In the genomic region with DNA sequence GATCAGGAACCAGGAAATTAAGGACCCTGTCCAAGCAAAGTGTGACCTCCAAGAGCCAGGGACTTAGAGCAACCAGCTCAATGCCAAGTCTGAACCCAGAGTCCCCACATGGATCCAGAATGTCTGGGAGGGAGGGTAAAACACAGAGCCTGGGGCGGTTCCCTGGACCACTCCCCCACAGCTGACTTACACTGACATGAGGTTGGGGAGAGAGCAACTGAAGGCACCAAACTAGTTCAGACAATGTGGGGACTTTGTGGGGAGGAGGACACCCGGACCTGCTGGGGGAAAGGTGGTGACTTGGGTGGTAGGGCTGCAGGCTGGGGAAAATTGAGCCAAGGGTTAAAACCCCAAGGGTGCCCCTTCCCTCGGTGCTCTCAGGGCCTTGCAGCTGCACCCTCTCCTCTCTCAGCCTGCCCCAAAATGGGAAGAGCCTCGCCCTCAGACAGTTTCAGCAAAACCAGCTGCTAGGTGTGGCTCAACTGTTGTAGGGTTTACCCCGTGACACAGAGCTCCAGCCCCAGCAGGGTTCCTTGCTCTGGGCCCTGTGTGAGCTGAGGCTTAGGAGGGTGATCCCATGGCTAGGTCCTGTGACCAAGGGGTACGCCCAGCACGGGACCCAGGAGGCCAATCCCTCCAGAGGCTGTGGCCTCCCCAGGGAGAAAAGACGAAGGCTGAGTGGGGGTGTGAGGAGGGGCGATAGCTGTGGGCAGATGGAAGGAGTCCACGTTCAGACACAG, we compare ENCODE assay signal across 17 cellular contexts. TPM values are rescaled to one million over a fixed set of nuclear protein-coding genes. Genes with fewer than 3 reads are reported as not detected.
DNase-seq lines count a peak whose midpoint lies in the region; ATAC-seq, FAIRE-seq and TF ChIP-seq lines count a peak whose summit lies in the region.
"Had no signal": no experiment of that assay in that cellular context is flagged by ENCODE, and none has a peak within 500 bp of the region (broad histone marks: within the 10 kb centered on the region; RNA-seq: fewer than 3 reads in every experiment).

No MANE protein-coding gene starts in this region.

- H3K4me3 ChIP-seq in right lobe of liver (no peak overlapping the region), HepG2 (replicated peaks in 1 of 3; ENCODE audit: insufficient read depth in 1 of 3, low read depth in 2 of 3, low read length in 3 of 3) (no peak overlapping the region), epithelial cell of esophagus (ENCODE audit: low read length) (no peak overlapping the region), mucosa of descending colon (no peak overlapping the region), MM.1S (ENCODE audit: low read length) (no peak overlapping the region)
- H3K4me3 ChIP-seq: gastrocnemius medialis, K562 had no signal

- no peaks in the 10 kb centered on the region for H3K36me3 ChIP-seq in right lobe of liver
- no peaks in the 10 kb centered on the region for H3K36me3 ChIP-seq in HepG2 (replicated peaks in 1 of 2; ENCODE audit: control insufficient read depth in 1 of 2, insufficient read depth in 2 of 2, low read length in 2 of 2)
- no peaks in the 10 kb centered on the region for H3K36me3 ChIP-seq in mucosa of descending colon (ENCODE audit: low read depth)
- no peaks in the 10 kb centered on the region for H3K36me3 ChIP-seq in MM.1S (replicated peaks; ENCODE audit: insufficient read depth, low read length)
- H3K36me3 ChIP-seq: gastrocnemius medialis had no signal

- H2AFZ ChIP-seq in HepG2 (ENCODE audit: low read length): no peak overlapping the region
- H2AFZ ChIP-seq in MM.1S (ENCODE audit: low read length): no peak overlapping the region

- in situ Hi-C loops in HepG2 (cut with HindIII; ENCODE audit: extremely low pct_ligation_motif_present, low pct_unique_long_range_greater_than_20kb): no loop called here

- H3K4me1 ChIP-seq in right lobe of liver (no peaks in the 10 kb centered on the region), HepG2 (ENCODE audit: insufficient read depth, low read length) (no peaks in the 10 kb centered on the region), mucosa of descending colon (ENCODE audit: low read depth) (no peaks in the 10 kb centered on the region), MM.1S (ENCODE audit: low read length) (no peaks in the 10 kb centered on the region)
- H3K4me1 ChIP-seq: gastrocnemius medialis had no signal

- H3K9ac ChIP-seq in HepG2 (ENCODE audit: insufficient read depth, low read depth, low read length) (no peak overlapping the region), MM.1S (ENCODE audit: low read length) (no peak overlapping the region)

- TF ChIP-seq POLR2A in right lobe of liver (IDR thresholded peaks at IDR 0.05) (no peak), HepG2 (IDR thresholded peaks at IDR 0.05; ENCODE audit: insufficient read depth in 1 of 2, low read depth in 2 of 2, low read length in 2 of 2) (no peak)

- DNase-seq in right lobe of liver: peak in 1 of 3 donors; percentile 40
- DNase-seq in HepG2 (ENCODE audit: low spot score): no peak
- DNase-seq in epithelial cell of esophagus (ENCODE audit: low read depth): peak; percentile 52
- no peak for DNase-seq in mucosa of descending colon
- DNase-seq in dedifferentiated amniotic fluid mesenchymal stem cell (ENCODE audit: extremely low spot score): no peak
- DNase-seq in activated naive CD4-positive, alpha-beta T cell (lab: John Stamatoyannopoulos, UW): no peak
- DNase-seq in MM.1S: no peak
- DNase-seq in NCI-H446 (lab: John Stamatoyannopoulos, UW): no peak
- DNase-seq: activated CD4-positive, alpha-beta T cell treated with anti-CD3 and anti-CD28 coated beads for 1 hour; Calu3; NCI-H1694; NCI-H510A had no signal

- TF ChIP-seq RAD21 in HepG2 (CRISPR knock-in tag; IDR thresholded peaks at IDR 0.05): no peak

- no peak for TF ChIP-seq EP300 in HepG2 (IDR thresholded peaks at IDR 0.05; ENCODE audit: low read depth in 2 of 2, low read length in 2 of 2)
- no peak for TF ChIP-seq EP300 in HepG2 (CRISPR knock-in tag; IDR thresholded peaks at IDR 0.05; ENCODE audit: borderline replicate concordance)

- intact Hi-C loops in right lobe of liver (cut with DNase I) (no loop called here), HepG2 (cut with micrococcal nuclease; ENCODE audit: unreplicated experiment) (no loop called here), mucosa of descending colon (cut with DNase I, micrococcal nuclease) (no loop called here)

- no peak for FAIRE-seq in HepG2 (lab: Jason Lieb, UNC)
- FAIRE-seq: K562 had no signal

- 33% methylated on average over 3 of the region's 10 CpGs for WGBS in right lobe of liver (ENCODE audit: insufficient coverage, low coverage, low lambda C conversion rate, missing lambda C conversion rate)
- WGBS in HepG2 (ENCODE audit: low lambda C conversion rate): 13% methylated on average over 9 of the region's 10 CpGs

- ATAC-seq in right lobe of liver (peak; percentile 54 to 74 (median 64)), HepG2 (no peak), mucosa of descending colon (peak; percentile 29)
- ATAC-seq: K562, Panc1 had no signal

- H3K4me2 ChIP-seq in HepG2 (ENCODE audit: low read depth, low read length): no peak overlapping the region
- H3K4me2 ChIP-seq in MM.1S (ENCODE audit: low read depth, low read length): no peak overlapping the region

- BruUV-seq in HepG2 (replicated peaks; lab: Mats Ljungman, UMichigan): no TSS peak

- H3K79me2 ChIP-seq in HepG2 (ENCODE audit: insufficient read depth, low read length) (no peaks in the 10 kb centered on the region), MM.1S (ENCODE audit: low read length) (no peaks in the 10 kb centered on the region)

- no peaks in the 10 kb centered on the region for H3K9me2 ChIP-seq in MM.1S (replicated peaks; ENCODE audit: insufficient read depth, low read length)

- H3K27ac ChIP-seq in right lobe of liver (no peak overlapping the region), HepG2 (ENCODE audit: extremely low read length, insufficient read depth, low read length) (no peak overlapping the region), MM.1S (ENCODE audit: low read length) (no peak overlapping the region)
- H3K27ac ChIP-seq: gastrocnemius medialis had no signal

- H3F3A ChIP-seq in MM.1S (ENCODE audit: insufficient read depth, low read length): no peaks in the 10 kb centered on the region

- CTCF ChIA-PET in HepG2 (lab: Yijun Ruan, JAX; ENCODE audit: low intra/inter-chr PET ratio, low total read pairs): no interaction called here

- H4K20me1 ChIP-seq in HepG2 (ENCODE audit: insufficient read depth, low read length): no peaks in the 10 kb centered on the region
- H4K20me1 ChIP-seq in MM.1S (ENCODE audit: insufficient read depth, low read length): no peaks in the 10 kb centered on the region

- TF ChIP-seq CTCF in right lobe of liver (IDR thresholded peaks at IDR 0.05) (no peak), HepG2 (CRISPR knock-in tag; IDR thresholded peaks at IDR 0.05) (no peak), epithelial cell of esophagus (IDR thresholded peaks at IDR 0.05; ENCODE audit: insufficient read depth, low read depth, low read length, missing control alignments) (no peak), mucosa of descending colon (IDR thresholded peaks at IDR 0.05) (no peak), MM.1S (IDR thresholded peaks at IDR 0.05; ENCODE audit: low read length) (no peak)

- H3K27me3 ChIP-seq in right lobe of liver (no peaks in the 10 kb centered on the region), HepG2 (ENCODE audit: control insufficient read depth in 1 of 2, insufficient read depth in 2 of 2, low read length in 2 of 2) (peaks cover 2 to 20% of the 10 kb centered on the region in 2 experiments; a peak in 2 of 5 replicates), MM.1S (replicated peaks; ENCODE audit: insufficient read depth, low read length) (no peaks in the 10 kb centered on the region)
- H3K27me3 ChIP-seq: gastrocnemius medialis had no signal

- H3K9me3 ChIP-seq in right lobe of liver: no peaks in the 10 kb centered on the region
- no peaks in the 10 kb centered on the region for H3K9me3 ChIP-seq in HepG2 (ENCODE audit: low read length)
- H3K9me3 ChIP-seq in mucosa of descending colon: no peaks in the 10 kb centered on the region
- H3K9me3 ChIP-seq in MM.1S (replicated peaks; ENCODE audit: insufficient read depth, low read length): no peaks in the 10 kb centered on the region
- H3K9me3 ChIP-seq: gastrocnemius medialis had no signal

- POLR2A ChIA-PET in HepG2 (lab: Yijun Ruan, JAX): no interaction called here

TF ChIP-seq in HepG2, 621 proteins besides CTCF, POLR2A, EP300 and RAD21 (continues in another document):
- TF ChIP-seq HNF4A (CRISPR knock-in tag; IDR thresholded peaks at IDR 0.05): no peak
- TF ChIP-seq KLF12 (CRISPR knock-in tag; IDR thresholded peaks at IDR 0.05; ENCODE audit: borderline replicate concordance): no peak
- no peak for TF ChIP-seq KMT2A (CRISPR knock-in tag; IDR thresholded peaks at IDR 0.05)
- no peak for TF ChIP-seq ZNF496 (CRISPR knock-in tag; IDR thresholded peaks at IDR 0.05; ENCODE audit: insufficient replicate concordance)

RNA-seq across cellular contexts. Expression of a gene that starts 28.6 kb away (rescaled TPM):
- total RNA-seq in right lobe of liver (100 to 1,000 TPM in 1 of 6 experiments, 10 to 100 TPM in 3, 1 to 10 TPM in 2; 5.8 to 129 (median 31.9) TPM), HepG2 (2016; rRNA removed; fragmentation: Illumina TruSeq; extraction: Trizol) (not detected in 2 replicates), mucosa of descending colon (10 to 100 TPM in 2 of 3 donors, under 1 TPM in 1; 0.69 to 13.3 (median 10.4) TPM)
- not detected in 2 replicates for total RNA-seq in HepG2 (2016; cell fraction: cytosol; rRNA removed; fragmentation: Illumina TruSeq; extraction: Trizol; ENCODE audit: low read depth)
- not detected in 2 replicates for total RNA-seq in HepG2 (2016; cell fraction: insoluble cytoplasmic fraction; rRNA removed; fragmentation: Illumina TruSeq; extraction: Trizol)
- total RNA-seq in HepG2 (2016; cell fraction: membrane; rRNA removed; fragmentation: Illumina TruSeq; extraction: Trizol): not detected in 2 replicates
- total RNA-seq in HepG2 (2016; cell fraction: nucleus; rRNA removed; fragmentation: Illumina TruSeq; extraction: Trizol): not detected in 2 replicates
- polyA plus RNA-seq in HepG2 (2011; rRNA removed): not detected in 2 replicates
- not detected in 2 replicates for polyA plus RNA-seq in HepG2 (2011; cell fraction: cytosol; rRNA removed)
- not detected in 2 replicates for polyA plus RNA-seq in HepG2 (2011; cell fraction: nucleus; rRNA removed)
- not detected in 2 replicates for polyA plus RNA-seq in HepG2 (2012)
- not detected in 2 replicates for polyA plus RNA-seq in HepG2 (2016; cell fraction: cytosol; fragmentation: Illumina TruSeq; extraction: Trizol; ENCODE audit: low read depth)
- not detected in 2 replicates for polyA plus RNA-seq in HepG2 (2016; cell fraction: insoluble cytoplasmic fraction; fragmentation: Illumina TruSeq; extraction: Trizol; ENCODE audit: low read depth)
- polyA plus RNA-seq in HepG2 (2016; cell fraction: membrane; fragmentation: Illumina TruSeq; extraction: Trizol; ENCODE audit: low read depth): not detected in 2 replicates
- polyA plus RNA-seq in HepG2 (2016; cell fraction: nucleus; fragmentation: Illumina TruSeq; extraction: Trizol; ENCODE audit: insufficient read depth, low read depth): not detected in 2 replicates
- polyA minus RNA-seq in HepG2 (2011; rRNA and poly(A)+ RNA removed; ENCODE audit: low replicate concordance): not detected in 2 replicates
- not detected in 2 replicates for polyA minus RNA-seq in HepG2 (2011; cell fraction: cytosol; rRNA and poly(A)+ RNA removed)
- polyA minus RNA-seq in HepG2 (2011; cell fraction: nucleus; rRNA and poly(A)+ RNA removed): not detected in 2 replicates
- total RNA-seq: bronchial epithelial cell, Calu3, pulmonary artery endothelial cell had no signal
- polyA plus RNA-seq: K562 had no signal
